ENCODE assay signal across 14 cellular contexts in genomic region chr22:45626198-45626651, GRCh38. TPM values are rescaled to one million over a fixed set of nuclear protein-coding genes. Genes with fewer than 3 reads are reported as not detected.
DNase-seq lines count a peak whose midpoint lies in the region; ATAC-seq lines count a peak whose summit lies in the region.
"Had no signal": no experiment of that assay in that cellular context is flagged by ENCODE, and none has a peak within 500 bp of the region (broad histone marks: within the 10 kb centered on the region; RNA-seq: fewer than 3 reads in every experiment).

No MANE protein-coding gene starts in this region.

- DNase-seq in NCI-H748 (lab: John Stamatoyannopoulos, UW; ENCODE audit: unreplicated experiment) (peak; percentile 18), NCI-H748 treated with DMSO at 0.1 percent for 48 hours (lab: John Stamatoyannopoulos, UW) (no peak), epithelial cell of prostate (ENCODE audit: low read depth, low spot score) (peak; percentile 91), mucosa of gallbladder (ENCODE audit: low spot score) (peak; percentile 81), mesenteric fat pad (ENCODE audit: low spot score) (no peak), GOT3 (lab: John Stamatoyannopoulos, UW) (no peak)
- no peak for DNase-seq in activated CD4-positive, alpha-beta T cell treated with anti-CD3 and anti-CD28 coated beads, Interleukin-2, amount 50 U/mL, for 4 hours
- DNase-seq: activated CD8-positive, alpha-beta T cell treated with anti-CD3 and anti-CD28 coated beads, Interleukin-2, amount 10 ng/mL, durations not matched to agents 7 days and 5 days; CD4-positive, alpha-beta memory T cell; GDM1; MM.1S; SK-N-SH; thyroid gland had no signal

- peak overlapping the region; percentile 78 for H3K27ac ChIP-seq in epithelial cell of prostate
- H3K27ac ChIP-seq: thyroid gland had no signal

- ATAC-seq in HG03439 (IDR thresholded peaks at IDR 0.05; ENCODE audit: unreplicated experiment), result no peak
- ATAC-seq: activated CD8-positive, alpha-beta T cell treated with anti-CD3 and anti-CD28 coated beads, Interleukin-2, amount 10 ng/mL, durations not matched to agents 7 days and 5 days had no signal

RNA-seq across cellular contexts. Expression of gene ATXN10, which starts 45.4 kb away (rescaled TPM):
- total RNA-seq in mucosa of gallbladder (135 TPM), mesenteric fat pad (107 TPM)

Comparison
In these comparisons a context has a peak if more than half of its experiments do, and no peak if none do; other contexts are left out.
1. DNase-seq: peak in NCI-H748 (single experiment), epithelial cell of prostate (single experiment) and mucosa of gallbladder (single experiment); none in NCI-H748 treated with DMSO at 0.1 percent for 48 hours (single experiment), mesenteric fat pad (single experiment), GOT3 (single experiment) and activated CD4-positive, alpha-beta T cell treated with anti-CD3 and anti-CD28 coated beads, Interleukin-2, amount 50 U/mL, for 4 hours (0 of 2).